ENCODE assay signal across 1 cellular context in genomic region chr2:46298522-46299351, GRCh38.
TF ChIP-seq lines count a peak whose summit lies in the region.

No MANE protein-coding gene starts in this region.

TF ChIP-seq in HCT116, 20 proteins besides CTCF, POLR2A, EP300 and RAD21 (continued from another document):
- TF ChIP-seq ELF1 (IDR thresholded peaks at IDR 0.05; ENCODE audit: borderline replicate concordance, low read depth) (no peak), CBX3 (IDR thresholded peaks at IDR 0.05; ENCODE audit: low read depth) (no peak), MAX (IDR thresholded peaks at IDR 0.05) (0 out of 2 replicates have a peak, but pooled peaks have one; percentile 21), JUND (IDR thresholded peaks at IDR 0.05) (no peak), EGR1 (IDR thresholded peaks at IDR 0.05; ENCODE audit: low read depth) (0 out of 2 replicates have a peak, but pooled peaks have one; percentile 24), CEBPB (IDR thresholded peaks at IDR 0.05; ENCODE audit: low read depth) (no peak)
